8 cellular contexts compared by ENCODE assay signal in the genomic region with DNA sequence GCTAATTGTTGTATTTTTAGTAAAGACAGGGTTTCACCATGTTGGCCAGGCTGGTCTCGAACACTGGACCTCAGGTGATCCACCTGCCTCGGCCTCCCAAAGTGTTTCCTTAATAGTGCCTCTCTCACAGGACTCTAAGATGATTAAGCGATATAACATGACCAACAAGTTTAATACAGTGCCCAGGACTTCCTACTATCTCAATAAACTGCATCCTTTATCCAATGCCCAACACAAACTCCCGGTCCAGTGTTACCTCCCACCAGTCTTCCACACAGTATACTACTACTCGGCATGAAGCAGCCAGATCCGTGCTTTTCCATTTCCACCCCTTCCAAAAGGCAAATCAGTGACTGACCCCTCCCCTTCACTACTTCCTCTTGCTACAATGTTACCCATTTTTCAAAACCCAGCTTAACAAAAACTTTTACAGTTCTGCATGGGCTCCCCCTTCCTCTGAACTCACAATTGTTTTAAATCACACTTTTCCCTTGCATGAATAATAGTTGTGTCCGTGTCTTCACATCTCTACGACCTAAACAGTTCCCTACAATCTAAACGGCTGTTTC. TPM values are rescaled to one million over a fixed set of nuclear protein-coding genes. Genes with fewer than 3 reads are reported as not detected.
DNase-seq lines count a peak whose midpoint lies in the region; ATAC-seq and TF ChIP-seq lines count a peak whose summit lies in the region.

No MANE protein-coding gene starts in this region.

- no peak for DNase-seq in AG09309 (ENCODE audit: low read depth)
- no peak for DNase-seq in Jurkat, Clone E6-1 (ENCODE audit: low read depth, low spot score)
- DNase-seq in NCI-H510A (lab: John Stamatoyannopoulos, UW): no peak
- DNase-seq in ureter (ENCODE audit: low spot score): no peak

- peaks cover 56% of the 10 kb centered on the region for H3K36me3 Mint-ChIP-seq in brain

- peak overlapping the region in 1 of 2 donors; percentile 94 for H3K27ac ChIP-seq in mucosa of rectum (ENCODE audit: low read depth in 2 of 2, low read length in 2 of 2)

- peak overlapping the region; percentile 6 to 99 (median 98) for H3K27ac Mint-ChIP-seq in brain

- no peaks in the 10 kb centered on the region for H3K9me3 Mint-ChIP-seq in brain

- no peaks in the 10 kb centered on the region for H3K9me3 ChIP-seq in mucosa of rectum (ENCODE audit: control insufficient read depth in 2 of 2, low read length in 2 of 2)

- H3K4me3 ChIP-seq in AG09309 (ENCODE audit: control insufficient read depth, low read depth, low read length): peak overlapping the region; percentile 89
- H3K4me3 ChIP-seq in Jurkat, Clone E6-1 (ENCODE audit: low read length): peak overlapping the region; percentile 97
- H3K4me3 ChIP-seq in mucosa of rectum (ENCODE audit: low read length in 2 of 2): peak overlapping the region; percentile 94 to 98

- ATAC-seq in GM21717 (IDR thresholded peaks at IDR 0.05; ENCODE audit: unreplicated experiment) (no peak), HG03442 (IDR thresholded peaks at IDR 0.05; ENCODE audit: unreplicated experiment) (no peak)

- peaks cover 34% of the 10 kb centered on the region for H3K4me1 Mint-ChIP-seq in brain

- H3K27me3 Mint-ChIP-seq in brain: peaks cover 4% of the 10 kb centered on the region

- H3K9ac ChIP-seq in mucosa of rectum (ENCODE audit: low read depth in 1 of 2, low read length in 2 of 2): peak overlapping the region; percentile 92 to 96

- peak overlapping the region; percentile 97 to 100 (median 98) for H3K4me3 Mint-ChIP-seq in brain

- TF ChIP-seq CTCF in AG09309 (IDR thresholded peaks at IDR 0.05; ENCODE audit: control insufficient read depth, insufficient read depth, low read depth, low read length, missing control alignments) (no peak), brain (conservative IDR thresholded peaks at IDR 0.05) (no peak)

- H3K27me3 ChIP-seq in mucosa of rectum (ENCODE audit: control insufficient read depth in 2 of 2, insufficient read depth in 2 of 2, low read length in 2 of 2): no peaks in the 10 kb centered on the region

- peaks cover 38 to 47% of the 10 kb centered on the region in 2 donors for H3K36me3 ChIP-seq in mucosa of rectum (ENCODE audit: control insufficient read depth in 2 of 2, insufficient read depth in 2 of 2, low read length in 2 of 2)

- peaks cover 9 to 16% of the 10 kb centered on the region in 2 donors for H3K4me1 ChIP-seq in mucosa of rectum (ENCODE audit: control insufficient read depth in 2 of 2, insufficient read depth in 2 of 2, low read length in 2 of 2)

RNA-seq across cellular contexts. Expression of gene NOP2, which starts 0.9 kb away (rescaled TPM):
- polyA plus RNA-seq in Jurkat, Clone E6-1 (2012; ENCODE audit: insufficient read depth, insufficient read length): 91.1 TPM
- polyA plus RNA-seq in brain (ENCODE audit: insufficient read depth, low read depth, low replicate concordance): 12.3 TPM
- total RNA-seq in ureter: 51.7 TPM

RNA-seq across cellular contexts. Expression of gene IFFO1, which starts 11.4 kb away (rescaled TPM):
- polyA plus RNA-seq in Jurkat, Clone E6-1 (2012; ENCODE audit: insufficient read depth, insufficient read length): 21.3 TPM
- 7.3 TPM for polyA plus RNA-seq in brain (ENCODE audit: insufficient read depth, low read depth, low replicate concordance)
- 13.7 TPM for total RNA-seq in ureter

RNA-seq across cellular contexts. Expression of gene GAPDH, which starts 32.9 kb away (rescaled TPM):
- polyA plus RNA-seq in Jurkat, Clone E6-1 (2012; ENCODE audit: insufficient read depth, insufficient read length): 5,274 TPM
- polyA plus RNA-seq in brain (ENCODE audit: insufficient read depth, low read depth, low replicate concordance): 4,992 TPM
- 2,120 TPM for total RNA-seq in ureter

RNA-seq across cellular contexts. Expression of gene CHD4, which starts 40.0 kb away (rescaled TPM):
- polyA plus RNA-seq in Jurkat, Clone E6-1 (2012; ENCODE audit: insufficient read depth, insufficient read length): 113 TPM
- 203 TPM for polyA plus RNA-seq in brain (ENCODE audit: insufficient read depth, low read depth, low replicate concordance)
- 232 TPM for total RNA-seq in ureter
